ENCODE assay signal across 9 cellular contexts in genomic region chr9:134378901-134379338, GRCh38. TPM values are rescaled to one million over a fixed set of nuclear protein-coding genes. Genes with fewer than 3 reads are reported as not detected.
DNase-seq lines count a peak whose midpoint lies in the region.
"Had no signal": no experiment of that assay in that cellular context is flagged by ENCODE, and none has a peak within 500 bp of the region (broad histone marks: within the 10 kb centered on the region; RNA-seq: fewer than 3 reads in every experiment).

No MANE protein-coding gene starts in this region.

- in situ Hi-C loops in ACHN (cut with HindIII; ENCODE audit: low pct_ligation_motif_present, low pct_unique_long_range_greater_than_20kb, low sequenced_read_pairs): no loop called here

- DNase-seq in ACHN (peak; percentile 21), NCI-H345 (lab: John Stamatoyannopoulos, UW) (peak; percentile 64), ecto neural progenitor cell (ENCODE audit: low spot score) (peak; percentile 58), mucosa of gallbladder (ENCODE audit: low spot score) (peak; percentile 70), NCI-H187 (lab: John Stamatoyannopoulos, UW) (no peak), DMS53 (lab: John Stamatoyannopoulos, UW) (no peak), RPMI8226 (no peak), amniotic stem cell (lab: John Stamatoyannopoulos, UW) (no peak)
- DNase-seq: NCI-H510A treated with DMSO at 0.1 percent for 48 hours had no signal

RNA-seq across cellular contexts. Expression of gene RXRA, which starts 52.7 kb away (rescaled TPM):
- total RNA-seq in mucosa of gallbladder: 106 TPM

Comparison
In these comparisons a context has a peak if more than half of its experiments do, and no peak if none do; other contexts are left out.
1. DNase-seq: peak in ACHN (single experiment), NCI-H345 (single experiment), ecto neural progenitor cell (single experiment) and mucosa of gallbladder (single experiment); none in NCI-H187 (0 of 2), DMS53 (single experiment), RPMI8226 (single experiment) and amniotic stem cell (single experiment).